In genomic region chr15:64144565-64145281, GRCh38 we compare ENCODE assay signal across 10 cellular contexts. TPM values are rescaled to one million over a fixed set of nuclear protein-coding genes. Genes with fewer than 3 reads are reported as not detected.
A peak's percentile ranks its signal among the peaks of the same experiment; 100 is the strongest.
DNase-seq lines count a peak whose midpoint lies in the region; ATAC-seq, FAIRE-seq and TF ChIP-seq lines count a peak whose summit lies in the region.
"Had no signal": no experiment of that assay in that cellular context is flagged by ENCODE, and none has a peak within 500 bp of the region (broad histone marks: within the 10 kb centered on the region; RNA-seq: fewer than 3 reads in every experiment).

No MANE protein-coding gene starts in this region.

- H3K4me3 ChIP-seq in pancreas (no peak overlapping the region), tibial artery (no peak overlapping the region)
- H3K4me3 ChIP-seq: adrenal gland had no signal

- H3K27ac Mint-ChIP-seq in IgD-negative memory B cell = peak overlapping the region; percentile 84 to 96 (median 90)
- H3K27ac Mint-ChIP-seq in neural crest cell (ENCODE audit: unreplicated experiment) = peak overlapping the region; percentile 91

- H3K4me1 Mint-ChIP-seq in IgD-negative memory B cell (peaks cover 16 to 27% (median 22%) of the 10 kb centered on the region in 3 donors), neural crest cell (peaks cover 43% of the 10 kb centered on the region)

- no peak for TF ChIP-seq CTCF in neural crest cell (conservative IDR thresholded peaks at IDR 0.05)
- no peak for TF ChIP-seq CTCF in pancreas (IDR thresholded peaks at IDR 0.05)
- no peak for TF ChIP-seq CTCF in tibial artery (IDR thresholded peaks at IDR 0.05)

- H3K36me3 Mint-ChIP-seq in IgD-negative memory B cell (no peaks in the 10 kb centered on the region), neural crest cell (ENCODE audit: low read depth) (peaks cover 15% of the 10 kb centered on the region)

- H3K9me3 ChIP-seq in pancreas (no peaks in the 10 kb centered on the region), tibial artery (no peaks in the 10 kb centered on the region)
- H3K9me3 ChIP-seq: adrenal gland had no signal

- H3K27ac ChIP-seq in pancreas = no peak overlapping the region
- H3K27ac ChIP-seq in tibial artery = no peak overlapping the region
- H3K27ac ChIP-seq: adrenal gland had no signal

- no peak for FAIRE-seq in pancreas (lab: Jason Lieb, UNC)
- FAIRE-seq: G401.6 had no signal

- H3K4me1 ChIP-seq in pancreas (no peaks in the 10 kb centered on the region), tibial artery (no peaks in the 10 kb centered on the region)

- H3K27me3 ChIP-seq in pancreas (no peaks in the 10 kb centered on the region), tibial artery (no peaks in the 10 kb centered on the region)
- H3K27me3 ChIP-seq: adrenal gland had no signal

- WGBS in pancreas, 2 donors = 86 to 90% methylated on average over 14 of the region's 14 CpGs

- H3K4me3 Mint-ChIP-seq in IgD-negative memory B cell (peak overlapping the region; percentile 48 to 91 (median 80)), neural crest cell (peak overlapping the region; percentile 56)

- DNase-seq in neural crest cell (ENCODE audit: low read depth, low spot score) (no peak), pancreas (no peak), tibial artery (no peak)
- no peak for DNase-seq in activated T-cell treated with anti-CD3 and anti-CD28 coated beads, Interleukin-2, amount 50 U/mL, for 48 hours
- no peak for DNase-seq in activated CD8-positive, alpha-beta memory T cell treated with anti-CD3 and anti-CD28 coated beads, Interleukin-2, amount 50 U/mL, for 48 hours

- H3K27me3 Mint-ChIP-seq in IgD-negative memory B cell = no peaks in the 10 kb centered on the region
- H3K27me3 Mint-ChIP-seq in neural crest cell (ENCODE audit: low read depth) = peaks cover 4% of the 10 kb centered on the region

- ATAC-seq in GM18868 (IDR thresholded peaks at IDR 0.05; ENCODE audit: unreplicated experiment) (peak; percentile 71), GM21825 (IDR thresholded peaks at IDR 0.05; ENCODE audit: unreplicated experiment) (peak; percentile 49), pancreas (no peak)

- intact Hi-C loops in pancreas (cut with DNase I) (no loop called here), tibial artery (cut with DNase I; ENCODE audit: low total_unique reads) (no loop called here)

- H3K9me3 Mint-ChIP-seq in IgD-negative memory B cell (no peaks in the 10 kb centered on the region), neural crest cell (no peaks in the 10 kb centered on the region)

- H3K36me3 ChIP-seq in pancreas = peaks cover 0 to 9% (median 0%) of the 10 kb centered on the region in 3 donors
- peaks cover 20 to 59% (median 35%) of the 10 kb centered on the region in 3 donors for H3K36me3 ChIP-seq in tibial artery

RNA-seq across cellular contexts. Expression of gene SNX22, which starts 6.8 kb away (rescaled TPM):
- polyA plus RNA-seq in IgD-negative memory B cell = 55.3 TPM
- total RNA-seq in neural crest cell = 12.7 and 12.9 TPM in 2 replicates
- total RNA-seq in pancreas = 1 to 10 TPM in 3 of 6 donors, under 1 TPM in 3; 0.51 to 3.5 (median 1.0) TPM
- polyA plus RNA-seq in pancreas = 1 to 10 TPM; 1.4 to 4.0 TPM

RNA-seq across cellular contexts. Expression of gene PPIB, which starts 18.1 kb away (rescaled TPM):
- polyA plus RNA-seq in IgD-negative memory B cell (591 TPM), pancreas (100 to 1,000 TPM; 432 to 576 TPM)
- total RNA-seq in neural crest cell (398 and 406 TPM in 2 replicates), pancreas (100 to 1,000 TPM; 230 to 367 (median 349) TPM)

RNA-seq across cellular contexts. Expression of gene SNX1, which starts 48.9 kb away (rescaled TPM):
- polyA plus RNA-seq in IgD-negative memory B cell (59.6 TPM), pancreas (10 to 100 TPM; 32.9 to 36.6 TPM)
- total RNA-seq in neural crest cell (104 and 131 TPM in 2 replicates), pancreas (10 to 100 TPM; 41.3 to 82.4 (median 49.5) TPM)

RNA-seq across cellular contexts. Expression of gene CIAO2A, which starts 51.1 kb away (rescaled TPM):
- polyA plus RNA-seq in IgD-negative memory B cell (218 TPM), pancreas (10 to 100 TPM; 42.0 to 61.2 TPM)
- total RNA-seq in neural crest cell (66.1 and 66.2 TPM in 2 replicates), pancreas (10 to 100 TPM; 16.0 to 44.1 (median 26.3) TPM)

Comparison
In these comparisons a context has a peak if more than half of its experiments do, and no peak if none do; other contexts are left out.
1. ATAC-seq: peak in GM18868 (single experiment) and GM21825 (single experiment); none in pancreas (0 of 4).